Comparison of ENCODE assay signal across 9 cellular contexts in the genomic region with DNA sequence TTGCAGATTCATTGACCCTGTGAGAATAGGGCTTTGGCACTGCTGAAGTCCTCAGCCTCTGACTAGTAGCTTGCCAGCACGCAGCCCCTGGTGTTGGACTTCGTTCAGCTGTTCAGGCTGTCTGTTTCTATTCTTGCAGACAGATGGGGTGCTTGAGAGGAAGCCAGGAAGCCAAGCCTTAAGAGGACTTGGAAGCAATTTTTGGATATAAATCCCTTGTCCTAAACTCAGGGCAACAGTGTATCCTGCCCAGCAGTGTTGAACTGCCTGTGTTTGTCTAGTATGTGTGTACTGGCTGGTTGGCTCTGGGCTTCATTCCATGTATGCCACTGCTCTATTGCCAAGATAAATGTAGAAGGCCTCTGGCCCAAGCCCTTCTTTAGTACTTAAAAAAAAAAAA.
DNase-seq lines count a peak whose midpoint lies in the region; ATAC-seq and TF ChIP-seq lines count a peak whose summit lies in the region.
"Had no signal": no experiment of that assay in that cellular context is flagged by ENCODE, and none has a peak within 500 bp of the region (broad histone marks: within the 10 kb centered on the region; RNA-seq: fewer than 3 reads in every experiment).

No MANE protein-coding gene starts in this region.

- H3K27ac ChIP-seq in Panc1 (ENCODE audit: low read length) = no peak overlapping the region
- H3K27ac ChIP-seq in foreskin keratinocyte = no peak overlapping the region

- H3K27me3 ChIP-seq in Panc1 (ENCODE audit: control insufficient read depth, insufficient read depth, low read length) = no peaks in the 10 kb centered on the region
- no peaks in the 10 kb centered on the region for H3K27me3 ChIP-seq in foreskin keratinocyte

- H3K36me3 ChIP-seq in Panc1 (ENCODE audit: control insufficient read depth, insufficient read depth, low read length) = no peaks in the 10 kb centered on the region

- peak; percentile 48; the same call in 1 of the 2 replicates for ATAC-seq in Panc1
- no peak for ATAC-seq in foreskin keratinocyte
- no peak for ATAC-seq in HG02678 (IDR thresholded peaks at IDR 0.05; ENCODE audit: unreplicated experiment)
- no peak for ATAC-seq in stimulated activated naive CD8-positive, alpha-beta T cell treated with anti-CD3 and anti-CD28 coated beads, Interleukin-15, Interleukin-2, amounts not matched to agents 100 U/mL and 50 U/mL, for 24 hours

- POLR2A ChIA-PET in Panc1 (lab: Charles Lee) = no interaction called here

- H3K4me3 ChIP-seq in Panc1 (ENCODE audit: low read depth in 2 of 2, low read length in 2 of 2) = no peak overlapping the region

- TF ChIP-seq CTCF in GM12873 (IDR thresholded peaks at IDR 0.05; ENCODE audit: insufficient read depth, low read depth, low read length, missing control alignments) = peak; percentile 4
- no peak for TF ChIP-seq CTCF in Panc1 (IDR thresholded peaks at IDR 0.05)
- TF ChIP-seq CTCF in foreskin keratinocyte (conservative IDR thresholded peaks at IDR 0.05) = peak; percentile 31
- TF ChIP-seq CTCF in GM10266 (IDR thresholded peaks at IDR 0.05; ENCODE audit: control insufficient read depth, insufficient read depth, low read depth, missing control alignments) = no peak

- H3K9me3 ChIP-seq in Panc1 (ENCODE audit: control insufficient read depth, insufficient read depth, low read depth, low read length) = no peaks in the 10 kb centered on the region

- intact Hi-C loops in Panc1 (cut with micrococcal nuclease; ENCODE audit: unreplicated experiment) = no loop called here

- CTCF ChIA-PET in Panc1 (lab: Charles Lee) = no interaction called here

- BruUV-seq in Panc1 (replicated peaks; lab: Mats Ljungman, UMichigan) = no TSS peak

- no peak for DNase-seq in Panc1 (ENCODE audit: low read depth, low spot score)
- DNase-seq in foreskin keratinocyte = no peak
- peak; percentile 87 for DNase-seq in pons (ENCODE audit: low spot score)
- no peak for DNase-seq in stimulated activated naive CD8-positive, alpha-beta T cell treated with anti-CD3 and anti-CD28 coated beads, Interleukin-15, Interleukin-2, amounts not matched to agents 100 U/mL and 50 U/mL, for 24 hours
- DNase-seq in activated gamma-delta T cell (lab: John Stamatoyannopoulos, UW) = no peak
- no peak for DNase-seq in GM10266 (ENCODE audit: extremely low spot score)
- DNase-seq: activated naive CD8-positive, alpha-beta T cell treated with anti-CD3 and anti-CD28 coated beads, Interleukin-2, amount 10 ng/mL, durations not matched to agents 7 days and 5 days had no signal

- in situ Hi-C loops in Panc1 (cut with HindIII; ENCODE audit: low pct_unique_long_range_greater_than_20kb, low sequenced_read_pairs) = no loop called here

- H3K4me1 ChIP-seq in Panc1 (ENCODE audit: control insufficient read depth, insufficient read depth, low read length) (no peaks in the 10 kb centered on the region), foreskin keratinocyte (no peaks in the 10 kb centered on the region)

Comparison
In these comparisons a context has a peak if more than half of its experiments do, and no peak if none do; other contexts are left out.
1. CTCF ChIP-seq: peak in GM12873 (single experiment) and foreskin keratinocyte (single experiment); none in Panc1 (single experiment) and GM10266 (single experiment).